ENCODE assay signal across 22 cellular contexts in the genomic region with DNA sequence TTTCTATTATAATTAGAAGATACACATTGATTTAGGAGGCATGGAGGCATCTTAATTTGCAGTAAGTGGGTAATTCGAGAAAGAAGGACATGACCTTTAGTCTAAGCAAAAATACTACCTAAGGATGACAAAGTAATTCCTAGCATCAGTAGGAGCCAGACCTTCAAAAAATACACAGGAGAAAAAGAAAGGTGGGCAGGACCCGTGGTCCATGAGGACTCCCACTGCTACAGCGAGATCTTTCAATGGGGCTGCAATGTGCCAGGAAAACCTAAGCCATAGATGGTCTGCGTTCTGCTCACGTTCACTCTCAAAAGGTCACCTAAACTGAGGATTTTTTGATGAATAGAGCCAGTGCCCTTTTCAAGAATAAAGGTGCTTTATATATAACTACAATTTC. TPM values are rescaled to one million over a fixed set of nuclear protein-coding genes. Genes with fewer than 3 reads are reported as not detected.
DNase-seq lines count a peak whose midpoint lies in the region; ATAC-seq, FAIRE-seq and TF ChIP-seq lines count a peak whose summit lies in the region.
"Had no signal": no experiment of that assay in that cellular context is flagged by ENCODE, and none has a peak within 500 bp of the region (broad histone marks: within the 10 kb centered on the region; RNA-seq: fewer than 3 reads in every experiment).

No MANE protein-coding gene starts in this region.

- peak overlapping the region; percentile 33 for H3K27ac Mint-ChIP-seq in MCF 10A (ENCODE audit: low read depth, unreplicated experiment)
- peak overlapping the region; percentile 41 for H3K27ac Mint-ChIP-seq in astrocyte (ENCODE audit: unreplicated experiment)

- DNase-seq in MCF 10A (ENCODE audit: unreplicated experiment) (no peak), breast epithelium (ENCODE audit: low spot score in 2 of 2) (no peak), astrocyte (ENCODE audit: low read depth) (no peak), keratinocyte (ENCODE audit: low read depth, low spot score) (no peak), lower leg skin (ENCODE audit: low spot score in 2 of 2) (no peak), right cardiac atrium (no peak), left lobe of liver (ENCODE audit: low spot score) (no peak)
- no peak for DNase-seq in activated CD8-positive, alpha-beta memory T cell treated with anti-CD3 and anti-CD28 coated beads, Interleukin-2, amount 50 U/mL, for 4 hours
- DNase-seq: CD4-positive, CD25-positive, alpha-beta regulatory T cell; GOT3; Karpas-422; NCI-H1694; NCI-H2081; NCI-H2171; NCI-H345; NCI-H524 treated with DMSO at 0.1 percent for 48 hours; NCI-H82; Right ventricle myocardium superior; SW 1271 had no signal

- H3K4me3 ChIP-seq in breast epithelium (no peak overlapping the region), astrocyte (ENCODE audit: insufficient read depth, low read depth, low read length) (no peak overlapping the region), keratinocyte (ENCODE audit: control insufficient read depth in 2 of 3, extremely low read depth in 1 of 3, insufficient read depth in 2 of 3, low read depth in 1 of 3, low read length in 3 of 3) (no peak overlapping the region), lower leg skin (ENCODE audit: low read depth, poor library complexity, severe bottlenecking) (no peak overlapping the region), right cardiac atrium (ENCODE audit: low read length) (no peak overlapping the region)
- H3K4me3 ChIP-seq: GM12878, SK-N-MC had no signal

- H3K36me3 Mint-ChIP-seq in MCF 10A (ENCODE audit: insufficient read depth, unreplicated experiment) (no peaks in the 10 kb centered on the region), astrocyte (ENCODE audit: low read depth, unreplicated experiment) (no peaks in the 10 kb centered on the region)
- H3K36me3 Mint-ChIP-seq: CD4-positive, CD25-positive, alpha-beta regulatory T cell had no signal

- TF ChIP-seq CTCF in MCF 10A (IDR thresholded peaks at IDR 0.05; ENCODE audit: unreplicated experiment) (no peak), breast epithelium (IDR thresholded peaks at IDR 0.05) (no peak), astrocyte (IDR thresholded peaks at IDR 0.05; ENCODE audit: insufficient read depth, low read depth, low read length) (no peak), keratinocyte (optimal IDR thresholded peaks at IDR 0.05 in 1 of 3, IDR thresholded peaks at IDR 0.05 in 1 of 3, conservative IDR thresholded peaks at IDR 0.05 in 1 of 3; ENCODE audit: extremely low read depth in 1 of 3, insufficient read depth in 2 of 3, low read length in 3 of 3) (no peak), lower leg skin (IDR thresholded peaks at IDR 0.05) (no peak)

- ATAC-seq in right cardiac atrium, result no peak
- no peak for ATAC-seq in left lobe of liver
- ATAC-seq: GM12878 had no signal

- H3K9me3 Mint-ChIP-seq in MCF 10A (ENCODE audit: unreplicated experiment), result no peaks in the 10 kb centered on the region
- no peaks in the 10 kb centered on the region for H3K9me3 Mint-ChIP-seq in astrocyte (ENCODE audit: unreplicated experiment)
- H3K9me3 Mint-ChIP-seq: CD4-positive, CD25-positive, alpha-beta regulatory T cell had no signal

- no peaks in the 10 kb centered on the region for H3K27me3 Mint-ChIP-seq in MCF 10A (ENCODE audit: insufficient read depth, unreplicated experiment)
- peaks cover 4% of the 10 kb centered on the region for H3K27me3 Mint-ChIP-seq in astrocyte (ENCODE audit: low read depth, unreplicated experiment)

- H3K9ac ChIP-seq in astrocyte (ENCODE audit: low read length) (no peak overlapping the region), keratinocyte (ENCODE audit: control insufficient read depth, extremely low read depth, insufficient read depth, low read length) (no peak overlapping the region)

- POLR2A ChIA-PET in MCF 10A (lab: Yijun Ruan, JAX), result interaction anchor here (0.6 to 2.4 kb wide), 10 partner anchors 10 to 319 kb away, joined by 3 to 22 read pairs (median 6); a partner anchor contains a TSS

- H3K4me3 Mint-ChIP-seq in MCF 10A (ENCODE audit: unreplicated experiment) (no peak overlapping the region), astrocyte (ENCODE audit: unreplicated experiment) (no peak overlapping the region)
- H3K4me3 Mint-ChIP-seq: CD4-positive, CD25-positive, alpha-beta regulatory T cell had no signal

- H3K9me1 ChIP-seq in keratinocyte (ENCODE audit: control insufficient read depth, extremely low read depth, insufficient read depth, low read length), result no peaks in the 10 kb centered on the region

- no peak for FAIRE-seq in astrocyte (lab: Jason Lieb, UNC)
- FAIRE-seq in keratinocyte (lab: Jason Lieb, UNC), result no peak
- FAIRE-seq: GM12878 had no signal

- peaks cover 22% of the 10 kb centered on the region for H3K4me1 Mint-ChIP-seq in MCF 10A (ENCODE audit: insufficient read depth, unreplicated experiment)
- H3K4me1 Mint-ChIP-seq in astrocyte (ENCODE audit: low read depth, unreplicated experiment), result peaks cover 9% of the 10 kb centered on the region

- dilution Hi-C loops in keratinocyte (cut with MboI; ENCODE audit: extremely low pct_ligation_motif_present, low sequenced_read_pairs), result loop anchor here (25.0 kb wide), 1 partner anchor 225 kb away; no protein-coding TSS in a partner anchor

- H3K9me3 ChIP-seq in breast epithelium (no peaks in the 10 kb centered on the region), astrocyte (ENCODE audit: insufficient read depth, low read depth, low read length) (no peaks in the 10 kb centered on the region), keratinocyte (ENCODE audit: control insufficient read depth, low read depth, low read length) (no peaks in the 10 kb centered on the region), right cardiac atrium (ENCODE audit: control insufficient read depth, low read length) (no peaks in the 10 kb centered on the region)

- no peaks in the 10 kb centered on the region for H3K27me3 ChIP-seq in breast epithelium
- H3K27me3 ChIP-seq in astrocyte (ENCODE audit: insufficient read depth, low read length), result no peaks in the 10 kb centered on the region
- H3K27me3 ChIP-seq in keratinocyte (ENCODE audit: control insufficient read depth, extremely low read depth, insufficient read depth, low read length), result no peaks in the 10 kb centered on the region
- no peaks in the 10 kb centered on the region for H3K27me3 ChIP-seq in right cardiac atrium (ENCODE audit: control insufficient read depth, insufficient read depth)

- H3K79me2 ChIP-seq in astrocyte (ENCODE audit: insufficient read depth, low read length), result no peaks in the 10 kb centered on the region
- no peaks in the 10 kb centered on the region for H3K79me2 ChIP-seq in keratinocyte (ENCODE audit: control insufficient read depth, insufficient read depth, low read length)

- no peak overlapping the region for H2AFZ ChIP-seq in astrocyte (ENCODE audit: low read depth, low read length)
- no peak overlapping the region for H2AFZ ChIP-seq in keratinocyte (ENCODE audit: control insufficient read depth, low read length)

- H3K4me2 ChIP-seq in astrocyte (ENCODE audit: low read length), result peak overlapping the region; percentile 44
- H3K4me2 ChIP-seq in keratinocyte (ENCODE audit: control insufficient read depth, extremely low read depth, insufficient read depth, low read depth, low read length), result peak overlapping the region; percentile 22

- BruUV-seq in MCF 10A (replicated peaks; lab: Mats Ljungman, UMichigan), result no TSS peak

- H3K4me1 ChIP-seq in breast epithelium (no peaks in the 10 kb centered on the region), astrocyte (ENCODE audit: insufficient read depth, low read length) (peaks cover 3% of the 10 kb centered on the region), keratinocyte (ENCODE audit: control insufficient read depth, extremely low read depth, insufficient read depth, low read length) (peaks cover 26% of the 10 kb centered on the region), right cardiac atrium (ENCODE audit: control insufficient read depth, insufficient read depth, low read length) (no peaks in the 10 kb centered on the region)

- intact Hi-C loops in MCF 10A (cut with micrococcal nuclease), result loop anchor here (10.0 kb wide), 1 partner anchor 953 kb away; no protein-coding TSS in a partner anchor
- intact Hi-C loops in breast epithelium (cut with DNase I; ENCODE audit: low total_unique reads), result no loop called here
- intact Hi-C loops in lower leg skin (cut with DNase I; ENCODE audit: low total_unique reads), result no loop called here
- intact Hi-C loops in right cardiac atrium (cut with DNase I), result loop anchor here in 2 of 4 donors (10.0 kb wide), 2 partner anchors 223 to 313 kb away; no protein-coding TSS in a partner anchor

- H3K36me3 ChIP-seq in breast epithelium (no peaks in the 10 kb centered on the region), astrocyte (ENCODE audit: insufficient read depth, low read length) (no peaks in the 10 kb centered on the region), keratinocyte (ENCODE audit: control insufficient read depth in 2 of 2, extremely low read depth in 1 of 2, insufficient read depth in 2 of 2, low read length in 2 of 2) (no peaks in the 10 kb centered on the region)

- H4K20me1 ChIP-seq in astrocyte (ENCODE audit: insufficient read depth, low read length) (no peaks in the 10 kb centered on the region), keratinocyte (ENCODE audit: control insufficient read depth, extremely low read depth, insufficient read depth, low read length) (no peaks in the 10 kb centered on the region)

- WGBS in lower leg skin, 2 donors, result 78 to 81% methylated on average over 5 of the region's 5 CpGs
- 81% methylated on average over 5 of the region's 5 CpGs for WGBS in right cardiac atrium

- no peak for TF ChIP-seq POLR2A in breast epithelium (IDR thresholded peaks at IDR 0.05)
- no peak for TF ChIP-seq POLR2A in lower leg skin (IDR thresholded peaks at IDR 0.05)

- H3K27ac ChIP-seq in breast epithelium (no peak overlapping the region), astrocyte (ENCODE audit: low read depth, low read length) (no peak overlapping the region), keratinocyte (ENCODE audit: control insufficient read depth, insufficient read depth, low read length) (peak overlapping the region; percentile 15), right cardiac atrium (ENCODE audit: low read length) (no peak overlapping the region)
- H3K27ac ChIP-seq: 22Rv1 had no signal

- CTCF ChIA-PET in MCF 10A (lab: Yijun Ruan, JAX), result interaction anchor here (0.6 to 9.9 kb wide), 16 partner anchors 8 to 332 kb away, joined by 3 to 110 read pairs (median 4); a partner anchor contains a TSS

RNA-seq across cellular contexts. Expression of a gene that starts 10.6 kb away (rescaled TPM):
- total RNA-seq in MCF 10A (2022), result 7.3 and 17.5 TPM in 2 replicates
- under 1 TPM in 1 of 3 donors, not detected in 2; 0.16 TPM for total RNA-seq in breast epithelium
- total RNA-seq in astrocyte, result 2.9 and 3.8 TPM in 2 replicates
- polyA plus RNA-seq in keratinocyte, result 0.84 to 6.5 TPM (median 5.4 TPM) in 3 replicates
- 0.15 TPM for polyA plus RNA-seq in keratinocyte (2011; ENCODE audit: low read depth)
- 1.2 and 2.0 TPM in 2 replicates for polyA plus RNA-seq in keratinocyte (2011; cell fraction: cytosol; rRNA removed)
- polyA plus RNA-seq in keratinocyte (2011; cell fraction: nucleus; rRNA removed), result 1.1 and 1.2 TPM in 2 replicates
- 0.18 and 5.8 TPM in 2 replicates for polyA plus RNA-seq in keratinocyte (2012; ENCODE audit: low replicate concordance)
- 1.4 to 9.7 TPM (median 2.6 TPM) in 3 replicates for polyA minus RNA-seq in keratinocyte
- polyA minus RNA-seq in keratinocyte (2011; cell fraction: cytosol; rRNA and poly(A)+ RNA removed), result 4.2 TPM
- 1.8 and 3.0 TPM in 2 replicates for polyA minus RNA-seq in keratinocyte (2011; cell fraction: nucleus; rRNA and poly(A)+ RNA removed)
- 1 to 10 TPM in 1 of 4 donors, under 1 TPM in 1, not detected in 2; 0.52 to 1.2 TPM for total RNA-seq in lower leg skin
- total RNA-seq in right cardiac atrium, result under 1 TPM in 2 of 4 donors, not detected in 2; 0.74 to 0.83 TPM
- 0.23 TPM for polyA plus RNA-seq in right cardiac atrium
- 0.33 TPM for total RNA-seq in left lobe of liver
